Comparison of ENCODE assay signal across 1 cellular context in genomic region chr6:27726620-27727023, GRCh38.
TF ChIP-seq lines count a peak whose summit lies in the region.

No MANE protein-coding gene starts in this region.

TF ChIP-seq in IMR-90, 13 proteins besides CTCF, POLR2A, EP300 and RAD21:
- TF ChIP-seq MXI1 (IDR thresholded peaks at IDR 0.05; ENCODE audit: borderline replicate concordance, low read depth, low read length) (no peak), BHLHE40 (IDR thresholded peaks at IDR 0.05; ENCODE audit: low read depth, low read length) (no peak), FOS (IDR thresholded peaks at IDR 0.05; ENCODE audit: low read depth, low read length) (no peak), CHD1 (IDR thresholded peaks at IDR 0.05; ENCODE audit: low read depth, low read length) (no peak), RFX5 (IDR thresholded peaks at IDR 0.05; ENCODE audit: low read depth, low read length) (no peak), MAZ (IDR thresholded peaks at IDR 0.05; ENCODE audit: borderline replicate concordance, low read depth, low read length) (no peak), USF2 (IDR thresholded peaks at IDR 0.05; ENCODE audit: low read depth, low read length) (no peak), NFE2L2 (IDR thresholded peaks at IDR 0.05; ENCODE audit: low read depth, low read length) (no peak), ELK1 (IDR thresholded peaks at IDR 0.05; ENCODE audit: borderline replicate concordance, low read depth, low read length) (no peak), RCOR1 (IDR thresholded peaks at IDR 0.05; ENCODE audit: insufficient replicate concordance, low read length) (no peak), MAFK (IDR thresholded peaks at IDR 0.05; ENCODE audit: low read depth, low read length) (no peak), SMC3 (IDR thresholded peaks at IDR 0.05; ENCODE audit: low read depth, low read length) (no peak), CEBPB (IDR thresholded peaks at IDR 0.05; ENCODE audit: low read depth, low read length) (no peak)
TF ChIP-seq in IMR-90: peak in this region for 0.
